9 cellular contexts compared by ENCODE assay signal in genomic region chr6:166625356-166625755, GRCh38. TPM values are rescaled to one million over a fixed set of nuclear protein-coding genes. Genes with fewer than 3 reads are reported as not detected.
DNase-seq lines count a peak whose midpoint lies in the region; ATAC-seq and TF ChIP-seq lines count a peak whose summit lies in the region.
"Had no signal": no experiment of that assay in that cellular context is flagged by ENCODE, and none has a peak within 500 bp of the region (broad histone marks: within the 10 kb centered on the region; RNA-seq: fewer than 3 reads in every experiment).

No MANE protein-coding gene starts in this region.

- TF ChIP-seq CTCF in glutamatergic neuron (IDR thresholded peaks at IDR 0.05; ENCODE audit: partially characterized antibody, unreplicated experiment) (no peak), spleen (IDR thresholded peaks at IDR 0.05 in 8 of 11, conservative IDR thresholded peaks at IDR 0.05 in 3 of 11) (no peak)

- no peaks in the 10 kb centered on the region for H3K36me3 Mint-ChIP-seq in activated CD4-positive, alpha-beta T cell treated with anti-CD3 and anti-CD28 coated beads, Interleukin-2, amount 10 ng/mL, durations not matched to agents 7 days and 5 days (ENCODE audit: low read depth)
- H3K36me3 Mint-ChIP-seq in activated CD4-positive, alpha-beta memory T cell treated with anti-CD3 and anti-CD28 coated beads, Interleukin-2, amount 10 ng/mL, durations not matched to agents 7 days and 5 days (ENCODE audit: low read depth) = no peaks in the 10 kb centered on the region
- H3K36me3 Mint-ChIP-seq in glutamatergic neuron (ENCODE audit: unreplicated experiment) = no peaks in the 10 kb centered on the region

- H3K4me3 ChIP-seq in spleen = peak overlapping the region in 6 of 8 donors; percentile 54 to 96 (median 86)

- H3K27me3 Mint-ChIP-seq in activated CD4-positive, alpha-beta T cell treated with anti-CD3 and anti-CD28 coated beads, Interleukin-2, amount 10 ng/mL, durations not matched to agents 7 days and 5 days = peaks cover 34% of the 10 kb centered on the region
- H3K27me3 Mint-ChIP-seq in activated CD4-positive, alpha-beta memory T cell treated with anti-CD3 and anti-CD28 coated beads, Interleukin-2, amount 10 ng/mL, durations not matched to agents 7 days and 5 days = peaks cover 46% of the 10 kb centered on the region
- H3K27me3 Mint-ChIP-seq in glutamatergic neuron (ENCODE audit: unreplicated experiment) = peaks cover 10% of the 10 kb centered on the region

- 65 to 75% (median 72%) methylated on average over 5 of the region's 5 CpGs for WGBS in spleen, 5 donors

- no peak for TF ChIP-seq POLR2A in spleen (IDR thresholded peaks at IDR 0.05)

- peaks cover 24% of the 10 kb centered on the region for H3K4me1 Mint-ChIP-seq in activated CD4-positive, alpha-beta T cell treated with anti-CD3 and anti-CD28 coated beads, Interleukin-2, amount 10 ng/mL, durations not matched to agents 7 days and 5 days
- peaks cover 22% of the 10 kb centered on the region for H3K4me1 Mint-ChIP-seq in activated CD4-positive, alpha-beta memory T cell treated with anti-CD3 and anti-CD28 coated beads, Interleukin-2, amount 10 ng/mL, durations not matched to agents 7 days and 5 days
- H3K4me1 Mint-ChIP-seq in glutamatergic neuron (ENCODE audit: low read depth, unreplicated experiment) = peaks cover 20% of the 10 kb centered on the region

- H3K36me3 ChIP-seq in spleen = no peaks in the 10 kb centered on the region

- peak overlapping the region in 7 of 8 donors; percentile 77 to 91 (median 84) for H3K27ac ChIP-seq in spleen

- H3K9me3 Mint-ChIP-seq in activated CD4-positive, alpha-beta T cell treated with anti-CD3 and anti-CD28 coated beads, Interleukin-2, amount 10 ng/mL, durations not matched to agents 7 days and 5 days = no peaks in the 10 kb centered on the region
- H3K9me3 Mint-ChIP-seq in activated CD4-positive, alpha-beta memory T cell treated with anti-CD3 and anti-CD28 coated beads, Interleukin-2, amount 10 ng/mL, durations not matched to agents 7 days and 5 days = no peaks in the 10 kb centered on the region
- H3K9me3 Mint-ChIP-seq in glutamatergic neuron (ENCODE audit: unreplicated experiment) = peaks cover 20% of the 10 kb centered on the region

- H3K27ac Mint-ChIP-seq in activated CD4-positive, alpha-beta T cell treated with anti-CD3 and anti-CD28 coated beads, Interleukin-2, amount 10 ng/mL, durations not matched to agents 7 days and 5 days = no peak overlapping the region
- H3K27ac Mint-ChIP-seq in activated CD4-positive, alpha-beta memory T cell treated with anti-CD3 and anti-CD28 coated beads, Interleukin-2, amount 10 ng/mL, durations not matched to agents 7 days and 5 days = no peak overlapping the region
- H3K27ac Mint-ChIP-seq in glutamatergic neuron (ENCODE audit: unreplicated experiment) = no peak overlapping the region

- peaks cover 14 to 85% (median 38%) of the 10 kb centered on the region in 6 donors for H3K4me1 ChIP-seq in spleen

- intact Hi-C loops in spleen (cut with DNase I; ENCODE audit: low total_unique reads) = no loop called here

- H3K9me3 ChIP-seq in spleen = no peaks in the 10 kb centered on the region

- H3K4me3 Mint-ChIP-seq in activated CD4-positive, alpha-beta T cell treated with anti-CD3 and anti-CD28 coated beads, Interleukin-2, amount 10 ng/mL, durations not matched to agents 7 days and 5 days = peak overlapping the region; percentile 76
- peak overlapping the region; percentile 74 for H3K4me3 Mint-ChIP-seq in activated CD4-positive, alpha-beta memory T cell treated with anti-CD3 and anti-CD28 coated beads, Interleukin-2, amount 10 ng/mL, durations not matched to agents 7 days and 5 days
- peak overlapping the region; percentile 90 for H3K4me3 Mint-ChIP-seq in glutamatergic neuron (ENCODE audit: unreplicated experiment)

- DNase-seq in activated CD4-positive, alpha-beta T cell treated with anti-CD3 and anti-CD28 coated beads, Interleukin-2, amount 10 ng/mL, durations not matched to agents 7 days and 5 days = no peak
- DNase-seq in activated CD4-positive, alpha-beta T cell treated with anti-CD3 and anti-CD28 coated beads, Interleukin-2, amount 50 U/mL, for 48 hours = no peak
- DNase-seq in activated CD4-positive, alpha-beta memory T cell treated with anti-CD3 and anti-CD28 coated beads, Interleukin-2, amount 10 ng/mL, durations not matched to agents 7 days and 5 days = no peak
- DNase-seq in glutamatergic neuron = no peak
- DNase-seq in spleen = no peak
- DNase-seq: KG1 had no signal

- H3K27me3 ChIP-seq in spleen (replicated peaks in 1 of 7) = peaks cover 0 to 46% (median 5%) of the 10 kb centered on the region in 7 donors

- CTCF ChIA-PET in activated CD4-positive, alpha-beta T cell treated with anti-CD3 and anti-CD28 coated beads, Interleukin-2, amount 10 ng/mL, durations not matched to agents 7 days and 5 days (lab: Charles Lee) = no interaction called here
- CTCF ChIA-PET in activated CD4-positive, alpha-beta memory T cell treated with anti-CD3 and anti-CD28 coated beads, Interleukin-2, amount 10 ng/mL, durations not matched to agents 7 days and 5 days (lab: Charles Lee) = no interaction called here

- ATAC-seq in GM21619 (IDR thresholded peaks at IDR 0.05; ENCODE audit: unreplicated experiment) (no peak), GM19395 (IDR thresholded peaks at IDR 0.05; ENCODE audit: unreplicated experiment) (no peak), HG03025 (IDR thresholded peaks at IDR 0.05; ENCODE audit: low FRiP score, unreplicated experiment) (no peak)

- POLR2A ChIA-PET in activated CD4-positive, alpha-beta T cell treated with anti-CD3 and anti-CD28 coated beads, Interleukin-2, amount 10 ng/mL, durations not matched to agents 7 days and 5 days (lab: Charles Lee) = no interaction called here
- POLR2A ChIA-PET in activated CD4-positive, alpha-beta memory T cell treated with anti-CD3 and anti-CD28 coated beads, Interleukin-2, amount 10 ng/mL, durations not matched to agents 7 days and 5 days (lab: Charles Lee) = no interaction called here

RNA-seq across cellular contexts. Expression of gene RPS6KA2, which starts 1.7 kb away (rescaled TPM):
- 1 to 10 TPM; 3.6 to 4.0 TPM for total RNA-seq in activated CD4-positive, alpha-beta T cell treated with anti-CD3 and anti-CD28 coated beads, Interleukin-2, amount 10 ng/mL, durations not matched to agents 7 days and 5 days
- 1 to 10 TPM; 6.3 to 6.5 TPM for total RNA-seq in activated CD4-positive, alpha-beta memory T cell treated with anti-CD3 and anti-CD28 coated beads, Interleukin-2, amount 10 ng/mL, durations not matched to agents 7 days and 5 days
- 109 TPM for total RNA-seq in glutamatergic neuron (ENCODE audit: unreplicated experiment)
- 100 to 1,000 TPM in 2 of 7 donors, 10 to 100 TPM in 5; 45.9 to 123 (median 71.0) TPM for total RNA-seq in spleen
- polyA plus RNA-seq in spleen = 10 to 100 TPM in 1 of 3 donors, 1 to 10 TPM in 2; 7.6 to 26.3 (median 8.7) TPM

RNA-seq across cellular contexts. Expression of gene RAMACL, which starts 38.9 kb away (rescaled TPM):
- under 1 TPM; 0.25 to 0.32 TPM for total RNA-seq in activated CD4-positive, alpha-beta T cell treated with anti-CD3 and anti-CD28 coated beads, Interleukin-2, amount 10 ng/mL, durations not matched to agents 7 days and 5 days
- under 1 TPM in 1 of 2 experiments, not detected in 1; 0.23 TPM for total RNA-seq in activated CD4-positive, alpha-beta memory T cell treated with anti-CD3 and anti-CD28 coated beads, Interleukin-2, amount 10 ng/mL, durations not matched to agents 7 days and 5 days
- 9.5 TPM for total RNA-seq in glutamatergic neuron (ENCODE audit: unreplicated experiment)
- 1 to 10 TPM; 2.2 to 6.9 (median 5.4) TPM for total RNA-seq in spleen
- polyA plus RNA-seq in spleen = under 1 TPM; 0.23 to 0.38 (median 0.26) TPM

Comparison
In these comparisons a context has a peak if more than half of its experiments do, and no peak if none do; other contexts are left out.
1. RNA of gene RPS6KA2, which starts 1.7 kb away (total RNA-seq): 109 TPM in glutamatergic neuron (single experiment) and 45.9 to 123 TPM in spleen; 6.3 to 6.5 TPM in activated CD4-positive, alpha-beta memory T cell treated with anti-CD3 and anti-CD28 coated beads, Interleukin-2, amount 10 ng/mL, durations not matched to agents 7 days and 5 days and 3.6 to 4.0 TPM in activated CD4-positive, alpha-beta T cell treated with anti-CD3 and anti-CD28 coated beads, Interleukin-2, amount 10 ng/mL, durations not matched to agents 7 days and 5 days; every median in the first group is over 4 times any median in the second.
2. Peak in every context shown above with its lines, with median percentiles within 50 percentile points of each other: H3K4me3 Mint-ChIP-seq.